Comparison of ENCODE assay signal across 12 cellular contexts in genomic region chr3:171044828-171045793, GRCh38. TPM values are rescaled to one million over a fixed set of nuclear protein-coding genes. Genes with fewer than 3 reads are reported as not detected.
A peak's percentile ranks its signal among the peaks of the same experiment; 100 is the strongest.
DNase-seq lines count a peak whose midpoint lies in the region; ATAC-seq and TF ChIP-seq lines count a peak whose summit lies in the region.
"Had no signal": no experiment of that assay in that cellular context is flagged by ENCODE, and none has a peak within 500 bp of the region (broad histone marks: within the 10 kb centered on the region; RNA-seq: fewer than 3 reads in every experiment).

No MANE protein-coding gene starts in this region.

- intact Hi-C loops in PC-3 (cut with micrococcal nuclease) (no loop called here), ovary (cut with DNase I) (no loop called here), dorsolateral prefrontal cortex (cut with DNase I) (loop anchor here in 1 of 2 donors (5.0 kb wide), 2 partner anchors 83 to 417 kb away; partner anchors contain the start of gene TNIK)
- intact Hi-C loops in activated CD4-positive, alpha-beta T cell treated with anti-CD3 and anti-CD28 coated beads, Interleukin-2, amount 10 ng/mL, durations not matched to agents 24 days and 14 days (cut with micrococcal nuclease), result no loop called here

- no peaks in the 10 kb centered on the region for H4K20me1 ChIP-seq in PC-3 (ENCODE audit: low read length)

- H2AFZ ChIP-seq in PC-3 (ENCODE audit: low read length), result no peak overlapping the region

- H3K4me2 ChIP-seq in PC-3 (ENCODE audit: low read length), result no peak overlapping the region

- CTCF ChIA-PET in PC-3 (lab: Charles Lee), result no interaction called here

- H3K36me3 ChIP-seq in PC-3 (ENCODE audit: low read depth, low read length) (no peaks in the 10 kb centered on the region), ovary (no peaks in the 10 kb centered on the region)

- H3K9ac ChIP-seq in PC-3 (ENCODE audit: low read length), result no peak overlapping the region

- in situ Hi-C loops in Caki2 (cut with HindIII; ENCODE audit: low pct_unique_long_range_greater_than_20kb, low sequenced_read_pairs), result no loop called here

- TF ChIP-seq EP300 in ovary (IDR thresholded peaks at IDR 0.05), result no peak

- H3K27me3 Mint-ChIP-seq in activated CD4-positive, alpha-beta T cell treated with anti-CD3 and anti-CD28 coated beads, Interleukin-2, amount 10 ng/mL, durations not matched to agents 24 days and 14 days, result peaks cover 22% of the 10 kb centered on the region

- H3K4me1 ChIP-seq in PC-3 (ENCODE audit: insufficient read depth, low read length) (no peaks in the 10 kb centered on the region), ovary (ENCODE audit: insufficient read depth) (no peaks in the 10 kb centered on the region)

- no peak for TF ChIP-seq POLR2A in ovary (IDR thresholded peaks at IDR 0.05)

- ATAC-seq in PC-3 (no peak), omental fat pad (ENCODE audit: low FRiP score) (peak; percentile 75), HG03139 (IDR thresholded peaks at IDR 0.05; ENCODE audit: unreplicated experiment) (no peak)
- ATAC-seq: stimulated activated memory B cell treated with anti-CD40 and anti-IgM and Interleukin-4, amounts not matched to agents 10 μg/mL and 1 μg/mL and 100 μg/mL, for 72 hours had no signal

- H3K27ac Mint-ChIP-seq in activated CD4-positive, alpha-beta T cell treated with anti-CD3 and anti-CD28 coated beads, Interleukin-2, amount 10 ng/mL, durations not matched to agents 24 days and 14 days, result no peak overlapping the region
- H3K27ac Mint-ChIP-seq: activated T-cell treated with anti-CD3 and anti-CD28 coated beads, Interleukin-2, amount 50 U/mL, for 24 hours; stimulated activated memory B cell treated with anti-CD40 and anti-IgM and Interleukin-4, amounts not matched to agents 10 μg/mL and 1 μg/mL and 100 μg/mL, for 72 hours had no signal

- WGBS in ovary, 3 donors, result 85 to 88% (median 88%) methylated on average over 14 of the region's 14 CpGs

- H3K9me3 ChIP-seq in PC-3 (ENCODE audit: low read length), result no peaks in the 10 kb centered on the region
- H3K9me3 ChIP-seq in ovary, result no peaks in the 10 kb centered on the region

- peak; percentile 98 for DNase-seq in Caki2 (ENCODE audit: low read depth)
- DNase-seq in PC-3, result peak; percentile 36
- DNase-seq in fibroblast of mammary gland (ENCODE audit: low read depth), result peak; percentile 91
- DNase-seq in omental fat pad (ENCODE audit: low spot score), result no peak
- DNase-seq in activated CD4-positive, alpha-beta T cell treated with anti-CD3 and anti-CD28 coated beads, Interleukin-2, amount 10 ng/mL, durations not matched to agents 24 days and 14 days, result no peak
- no peak for DNase-seq in ovary
- no peak for DNase-seq in dorsolateral prefrontal cortex
- DNase-seq: activated T-cell treated with anti-CD3 and anti-CD28 coated beads, Interleukin-2, amount 50 U/mL, for 24 hours; RPMI8226 had no signal

- TF ChIP-seq CTCF in PC-3 (conservative IDR thresholded peaks at IDR 0.05; ENCODE audit: low read depth, low read length) (no peak), fibroblast of mammary gland (conservative IDR thresholded peaks at IDR 0.05; ENCODE audit: control insufficient read depth, insufficient read depth, low read depth, low read length) (no peak), omental fat pad (IDR thresholded peaks at IDR 0.05) (no peak), ovary (IDR thresholded peaks at IDR 0.05) (no peak), dorsolateral prefrontal cortex (IDR thresholded peaks at IDR 0.05 in 54 of 56, conservative IDR thresholded peaks at IDR 0.05 in 2 of 56; ENCODE audit: low read depth in 1 of 56, partially characterized antibody in 56 of 56) (no peak)

- POLR2A ChIA-PET in PC-3 (lab: Charles Lee; ENCODE audit: unreplicated experiment), result interaction anchor here (0.6 kb wide), 1 partner anchor 1176 kb away, joined by 9 read pairs; no protein-coding TSS in a partner anchor

- H3F3A ChIP-seq in PC-3 (ENCODE audit: low read length, unreplicated experiment), result no peaks in the 10 kb centered on the region

- no TSS peak for BruUV-seq in PC-3 (replicated peaks; lab: Mats Ljungman, UMichigan)

- no peaks in the 10 kb centered on the region for H3K9me2 ChIP-seq in PC-3 (replicated peaks; ENCODE audit: low read length)

- H3K4me1 Mint-ChIP-seq in activated CD4-positive, alpha-beta T cell treated with anti-CD3 and anti-CD28 coated beads, Interleukin-2, amount 10 ng/mL, durations not matched to agents 24 days and 14 days, result peaks cover 4% of the 10 kb centered on the region
- H3K4me1 Mint-ChIP-seq: central memory CD8-positive, alpha-beta T cell; stimulated activated memory B cell treated with anti-CD40 and anti-IgM and Interleukin-4, amounts not matched to agents 10 μg/mL and 1 μg/mL and 100 μg/mL, for 72 hours had no signal

- H3K36me3 Mint-ChIP-seq in activated CD4-positive, alpha-beta T cell treated with anti-CD3 and anti-CD28 coated beads, Interleukin-2, amount 10 ng/mL, durations not matched to agents 24 days and 14 days (ENCODE audit: low read depth), result no peaks in the 10 kb centered on the region
- H3K36me3 Mint-ChIP-seq: stimulated activated memory B cell treated with anti-CD40 and anti-IgM and Interleukin-4, amounts not matched to agents 10 μg/mL and 1 μg/mL and 100 μg/mL, for 72 hours had no signal

- H3K27me3 ChIP-seq in PC-3 (ENCODE audit: low read length) (no peaks in the 10 kb centered on the region), ovary (no peaks in the 10 kb centered on the region), dorsolateral prefrontal cortex (peaks cover 0 to 4% (median 0%) of the 10 kb centered on the region in 45 donors)

- H3K27ac ChIP-seq in PC-3 (ENCODE audit: low read length) (no peak overlapping the region), ovary (no peak overlapping the region), dorsolateral prefrontal cortex (no peak overlapping the region)

- H3K9me3 Mint-ChIP-seq in activated CD4-positive, alpha-beta T cell treated with anti-CD3 and anti-CD28 coated beads, Interleukin-2, amount 10 ng/mL, durations not matched to agents 24 days and 14 days, result no peaks in the 10 kb centered on the region
- H3K9me3 Mint-ChIP-seq: activated T-cell treated with anti-CD3 and anti-CD28 coated beads, Interleukin-2, amount 50 U/mL, for 24 hours; central memory CD8-positive, alpha-beta T cell; stimulated activated memory B cell treated with anti-CD40 and anti-IgM and Interleukin-4, amounts not matched to agents 10 μg/mL and 1 μg/mL and 100 μg/mL, for 72 hours had no signal

- H3K79me2 ChIP-seq in PC-3 (ENCODE audit: low read length), result no peaks in the 10 kb centered on the region

- H3K4me3 Mint-ChIP-seq in activated CD4-positive, alpha-beta T cell treated with anti-CD3 and anti-CD28 coated beads, Interleukin-2, amount 10 ng/mL, durations not matched to agents 24 days and 14 days, result no peak overlapping the region
- H3K4me3 Mint-ChIP-seq: activated T-cell treated with anti-CD3 and anti-CD28 coated beads, Interleukin-2, amount 50 U/mL, for 24 hours; central memory CD8-positive, alpha-beta T cell; stimulated activated memory B cell treated with anti-CD40 and anti-IgM and Interleukin-4, amounts not matched to agents 10 μg/mL and 1 μg/mL and 100 μg/mL, for 72 hours had no signal

- no peak overlapping the region for H3K4me3 ChIP-seq in PC-3 (ENCODE audit: low read length)
- H3K4me3 ChIP-seq in fibroblast of mammary gland (ENCODE audit: control insufficient read depth, low read depth, low read length), result no peak overlapping the region
- no peak overlapping the region for H3K4me3 ChIP-seq in ovary
- H3K4me3 ChIP-seq in dorsolateral prefrontal cortex, result no peak overlapping the region

RNA-seq across cellular contexts. Expression of gene SLC2A2, which starts 18.6 kb away (rescaled TPM):
- total RNA-seq in Caki2 (2014; rRNA removed; shearing (Covaris generic); ENCODE audit: low replicate concordance), result not detected in 2 replicates
- total RNA-seq in PC-3 (2014; rRNA removed) (not detected in 2 replicates), omental fat pad (not detected), ovary (under 1 TPM in 3 of 7 donors, not detected in 4; 0.10 to 0.36 (median 0.18) TPM), dorsolateral prefrontal cortex (under 1 TPM in 3 of 120 experiments, not detected in 117; 0.12 to 0.80 (median 0.19) TPM)
- total RNA-seq in activated CD4-positive, alpha-beta T cell treated with anti-CD3 and anti-CD28 coated beads, Interleukin-2, amount 10 ng/mL, durations not matched to agents 24 days and 14 days, result not detected in 2 replicates
- not detected for polyA plus RNA-seq in ovary

Comparison
In these comparisons a context has a peak if more than half of its experiments do, and no peak if none do; other contexts are left out.
1. DNase-seq: peak in Caki2 (single experiment), PC-3 (single experiment) and fibroblast of mammary gland (single experiment); none in omental fat pad (single experiment), activated CD4-positive, alpha-beta T cell treated with anti-CD3 and anti-CD28 coated beads, Interleukin-2, amount 10 ng/mL, durations not matched to agents 24 days and 14 days (single experiment), ovary (0 of 5) and dorsolateral prefrontal cortex (0 of 10).